In the genomic region with DNA sequence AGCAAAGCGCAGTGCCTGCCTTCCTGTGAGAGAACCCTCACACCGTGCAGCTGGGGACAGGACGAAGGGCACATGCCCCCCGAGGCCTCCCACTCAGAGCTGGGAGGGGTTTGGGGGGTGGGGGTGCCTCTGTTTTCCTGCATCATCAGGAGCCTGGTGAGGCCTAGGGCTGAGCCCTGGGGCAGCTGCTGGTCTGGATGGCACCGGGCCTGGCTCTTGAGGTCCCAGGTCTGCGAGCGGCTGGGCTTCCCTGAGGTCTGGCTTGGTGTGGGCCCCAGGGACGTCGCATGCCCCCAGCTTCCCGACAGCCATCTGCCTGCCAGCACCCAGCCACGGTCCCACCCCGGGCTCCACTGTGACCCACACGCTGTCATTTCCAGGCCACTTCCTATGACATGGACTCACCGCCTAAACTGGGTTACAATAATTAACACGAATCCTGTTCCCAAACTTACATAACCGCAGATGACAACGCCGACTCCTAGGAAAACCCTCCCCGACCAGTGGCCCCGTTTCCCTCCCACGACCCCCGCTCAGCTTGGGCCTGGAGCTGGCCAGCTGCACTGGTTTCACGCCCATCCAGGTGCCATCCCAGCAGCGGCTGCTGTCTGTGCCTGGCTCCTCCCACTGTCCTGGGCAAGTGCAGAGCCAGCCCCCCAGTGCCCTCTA, we compare ENCODE assay signal across 2 cellular contexts.
TF ChIP-seq lines count a peak whose summit lies in the region.

No MANE protein-coding gene starts in this region.

TF ChIP-seq in SK-N-SH, 30 proteins besides CTCF, POLR2A, EP300 and RAD21 (continued from another document):
- TF ChIP-seq ZBTB33 (IDR thresholded peaks at IDR 0.05; ENCODE audit: borderline replicate concordance, low read depth) (no peak), ELF1 (IDR thresholded peaks at IDR 0.05) (no peak), MAX (IDR thresholded peaks at IDR 0.05; ENCODE audit: low read depth) (no peak), MEF2A (IDR thresholded peaks at IDR 0.05; ENCODE audit: borderline replicate concordance, low read depth) (no peak), RFX5 (IDR thresholded peaks at IDR 0.05; ENCODE audit: low read length) (no peak), SMC3 (IDR thresholded peaks at IDR 0.05; ENCODE audit: low read depth, low read length) (no peak), PBX3 (IDR thresholded peaks at IDR 0.05) (no peak), FOXJ3 (CRISPR knock-in tag; IDR thresholded peaks at IDR 0.05) (no peak), TAF1 (IDR thresholded peaks at IDR 0.05; ENCODE audit: borderline replicate concordance, low read depth, low read length) (no peak)
- TF ChIP-seq, protein P1, sequence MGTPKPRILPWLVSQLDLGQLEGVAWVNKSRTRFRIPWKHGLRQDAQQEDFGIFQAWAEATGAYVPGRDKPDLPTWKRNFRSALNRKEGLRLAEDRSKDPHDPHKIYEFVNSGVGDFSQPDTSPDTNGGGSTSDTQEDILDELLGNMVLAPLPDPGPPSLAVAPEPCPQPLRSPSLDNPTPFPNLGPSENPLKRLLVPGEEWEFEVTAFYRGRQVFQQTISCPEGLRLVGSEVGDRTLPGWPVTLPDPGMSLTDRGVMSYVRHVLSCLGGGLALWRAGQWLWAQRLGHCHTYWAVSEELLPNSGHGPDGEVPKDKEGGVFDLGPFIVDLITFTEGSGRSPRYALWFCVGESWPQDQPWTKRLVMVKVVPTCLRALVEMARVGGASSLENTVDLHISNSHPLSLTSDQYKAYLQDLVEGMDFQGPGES (IDR thresholded peaks at IDR 0.05; ENCODE audit: low read depth, low read length) = no peak
- TF ChIP-seq, protein P2, sequence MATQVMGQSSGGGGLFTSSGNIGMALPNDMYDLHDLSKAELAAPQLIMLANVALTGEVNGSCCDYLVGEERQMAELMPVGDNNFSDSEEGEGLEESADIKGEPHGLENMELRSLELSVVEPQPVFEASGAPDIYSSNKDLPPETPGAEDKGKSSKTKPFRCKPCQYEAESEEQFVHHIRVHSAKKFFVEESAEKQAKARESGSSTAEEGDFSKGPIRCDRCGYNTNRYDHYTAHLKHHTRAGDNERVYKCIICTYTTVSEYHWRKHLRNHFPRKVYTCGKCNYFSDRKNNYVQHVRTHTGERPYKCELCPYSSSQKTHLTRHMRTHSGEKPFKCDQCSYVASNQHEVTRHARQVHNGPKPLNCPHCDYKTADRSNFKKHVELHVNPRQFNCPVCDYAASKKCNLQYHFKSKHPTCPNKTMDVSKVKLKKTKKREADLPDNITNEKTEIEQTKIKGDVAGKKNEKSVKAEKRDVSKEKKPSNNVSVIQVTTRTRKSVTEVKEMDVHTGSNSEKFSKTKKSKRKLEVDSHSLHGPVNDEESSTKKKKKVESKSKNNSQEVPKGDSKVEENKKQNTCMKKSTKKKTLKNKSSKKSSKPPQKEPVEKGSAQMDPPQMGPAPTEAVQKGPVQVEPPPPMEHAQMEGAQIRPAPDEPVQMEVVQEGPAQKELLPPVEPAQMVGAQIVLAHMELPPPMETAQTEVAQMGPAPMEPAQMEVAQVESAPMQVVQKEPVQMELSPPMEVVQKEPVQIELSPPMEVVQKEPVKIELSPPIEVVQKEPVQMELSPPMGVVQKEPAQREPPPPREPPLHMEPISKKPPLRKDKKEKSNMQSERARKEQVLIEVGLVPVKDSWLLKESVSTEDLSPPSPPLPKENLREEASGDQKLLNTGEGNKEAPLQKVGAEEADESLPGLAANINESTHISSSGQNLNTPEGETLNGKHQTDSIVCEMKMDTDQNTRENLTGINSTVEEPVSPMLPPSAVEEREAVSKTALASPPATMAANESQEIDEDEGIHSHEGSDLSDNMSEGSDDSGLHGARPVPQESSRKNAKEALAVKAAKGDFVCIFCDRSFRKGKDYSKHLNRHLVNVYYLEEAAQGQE (IDR thresholded peaks at IDR 0.05; ENCODE audit: low read depth, low read length) = no peak

TF ChIP-seq in SK-N-SH treated with all-trans-retinoic acid at 6 μM for 48 hours, 23 proteins besides CTCF, POLR2A, EP300 and RAD21 (continued from another document):
- no peak for TF ChIP-seq PATZ1 (CRISPR knock-in tag; IDR thresholded peaks at IDR 0.05; ENCODE audit: borderline replicate concordance)
